Comparison of ENCODE assay signal across 7 cellular contexts in genomic region chr3:119323401-119324107, GRCh38. TPM values are rescaled to one million over a fixed set of nuclear protein-coding genes. Genes with fewer than 3 reads are reported as not detected.
DNase-seq lines count a peak whose midpoint lies in the region; ATAC-seq and TF ChIP-seq lines count a peak whose summit lies in the region.

No MANE protein-coding gene starts in this region.

- peak overlapping the region; percentile 97 for H3K27ac Mint-ChIP-seq in stimulated activated naive B cell treated with anti-CD40 and anti-IgM and Interleukin-4, amounts not matched to agents 10 μg/mL and 1 μg/mL and 100 μg/mL, for 72 hours

- H3K9me3 Mint-ChIP-seq in stimulated activated naive B cell treated with anti-CD40 and anti-IgM and Interleukin-4, amounts not matched to agents 10 μg/mL and 1 μg/mL and 100 μg/mL, for 72 hours, result peaks cover 0 to 5% of the 10 kb centered on the region in 2 donors

- H3K4me3 ChIP-seq in NB4 (ENCODE audit: low read depth, low read length), result peak overlapping the region; percentile 54
- H3K4me3 ChIP-seq in kidney epithelial cell (ENCODE audit: low read depth, low read length), result peak overlapping the region; percentile 56

- no peak for TF ChIP-seq CTCF in NB4 (IDR thresholded peaks at IDR 0.05; ENCODE audit: low read depth, low read length)
- TF ChIP-seq CTCF in kidney epithelial cell (IDR thresholded peaks at IDR 0.05; ENCODE audit: insufficient read depth, low read length, poor library complexity, severe bottlenecking), result no peak

- ATAC-seq in GM18858 (IDR thresholded peaks at IDR 0.05; ENCODE audit: unreplicated experiment) (peak; percentile 24), HG02588 (IDR thresholded peaks at IDR 0.05; ENCODE audit: unreplicated experiment) (peak; percentile 19)
- ATAC-seq in stimulated activated naive B cell treated with anti-CD40 and anti-IgM and Interleukin-4, amounts not matched to agents 10 μg/mL and 1 μg/mL and 100 μg/mL, for 72 hours (replicated peaks), result peak; percentile 33 to 46

- DNase-seq in NB4 (ENCODE audit: low read depth) (peak; percentile 33), kidney epithelial cell (ENCODE audit: low read depth) (no peak), SKM-1 treated with dmso at 0.1 percent for 144 hours (lab: John Stamatoyannopoulos, UW; ENCODE audit: unreplicated experiment) (no peak)
- peak; percentile 5 for DNase-seq in activated naive CD8-positive, alpha-beta T cell treated with anti-CD3 and anti-CD28 coated beads, Interleukin-2, amount 50 U/mL, for 16 hours (ENCODE audit: low read depth, low spot score)
- no peak for DNase-seq in stimulated activated naive B cell treated with anti-CD40 and anti-IgM and Interleukin-4, amounts not matched to agents 10 μg/mL and 1 μg/mL and 100 μg/mL, for 72 hours

- no peaks in the 10 kb centered on the region for H3K36me3 ChIP-seq in kidney epithelial cell (ENCODE audit: control insufficient read depth, insufficient read depth, low read length)

- TF ChIP-seq POLR2A in NB4 (IDR thresholded peaks at IDR 0.05; ENCODE audit: extremely low read depth, insufficient read length), result no peak

- H3K4me1 Mint-ChIP-seq in stimulated activated naive B cell treated with anti-CD40 and anti-IgM and Interleukin-4, amounts not matched to agents 10 μg/mL and 1 μg/mL and 100 μg/mL, for 72 hours, result peaks cover 39 to 59% of the 10 kb centered on the region in 2 donors

- peaks cover 0 to 11% of the 10 kb centered on the region in 2 donors for H3K36me3 Mint-ChIP-seq in stimulated activated naive B cell treated with anti-CD40 and anti-IgM and Interleukin-4, amounts not matched to agents 10 μg/mL and 1 μg/mL and 100 μg/mL, for 72 hours

- H3K27me3 ChIP-seq in kidney epithelial cell (ENCODE audit: control insufficient read depth, insufficient read depth, low read length), result no peaks in the 10 kb centered on the region

- no peaks in the 10 kb centered on the region for H3K27me3 Mint-ChIP-seq in stimulated activated naive B cell treated with anti-CD40 and anti-IgM and Interleukin-4, amounts not matched to agents 10 μg/mL and 1 μg/mL and 100 μg/mL, for 72 hours

- peak overlapping the region; percentile 89 to 94 for H3K4me3 Mint-ChIP-seq in stimulated activated naive B cell treated with anti-CD40 and anti-IgM and Interleukin-4, amounts not matched to agents 10 μg/mL and 1 μg/mL and 100 μg/mL, for 72 hours

RNA-seq across cellular contexts. Expression of gene ARHGAP31, which starts 29.4 kb away (rescaled TPM):
- 17.0 and 18.5 TPM in 2 replicates for total RNA-seq in kidney epithelial cell

Comparison
In these comparisons a context has a peak if more than half of its experiments do, and no peak if none do; other contexts are left out.
1. DNase-seq: peak in NB4 (single experiment) and activated naive CD8-positive, alpha-beta T cell treated with anti-CD3 and anti-CD28 coated beads, Interleukin-2, amount 50 U/mL, for 16 hours (single experiment); none in kidney epithelial cell (single experiment), stimulated activated naive B cell treated with anti-CD40 and anti-IgM and Interleukin-4, amounts not matched to agents 10 μg/mL and 1 μg/mL and 100 μg/mL, for 72 hours (single experiment) and SKM-1 treated with dmso at 0.1 percent for 144 hours (single experiment).
2. Peak in every context shown above with its lines, with median percentiles within 50 percentile points of each other: ATAC-seq.